ENCODE assay signal across 1 cellular context in genomic region chr13:78595458-78595818, GRCh38.
TF ChIP-seq lines count a peak whose summit lies in the region.

No MANE protein-coding gene starts in this region.

TF ChIP-seq in H1, 55 proteins besides CTCF, POLR2A, EP300 and RAD21 (continued from another document):
- TF ChIP-seq TAF7 (optimal IDR thresholded peaks at IDR 0.05; ENCODE audit: borderline replicate concordance, low read depth, low read length) (no peak), CEBPB (IDR thresholded peaks at IDR 0.05; ENCODE audit: low read depth, low read length) (no peak), EZH2 (IDR thresholded peaks at IDR 0.05; ENCODE audit: low read depth, low read length, severe bottlenecking) (peak; percentile 38), RFX5 (IDR thresholded peaks at IDR 0.05; ENCODE audit: borderline replicate concordance, low read depth, low read length) (no peak), KDM5A (IDR thresholded peaks at IDR 0.05; ENCODE audit: low read length) (no peak), SRF (IDR thresholded peaks at IDR 0.05; ENCODE audit: low read depth, low read length) (no peak), SIX5 (IDR thresholded peaks at IDR 0.05; ENCODE audit: low read depth, low read length) (no peak), SIN3A (conservative IDR thresholded peaks at IDR 0.05 in 1 of 2, IDR thresholded peaks at IDR 0.05 in 1 of 2; ENCODE audit: low read depth in 1 of 2, low read length in 2 of 2) (peak in 1 of 2 experiments; percentile 38; a peak in 1 of 4 replicates), RNF2 (IDR thresholded peaks at IDR 0.05; ENCODE audit: borderline replicate concordance, low read depth, low read length, missing control alignments, poor library complexity, severe bottlenecking) (peak; percentile 81)
TF ChIP-seq in H1: peak in this region for 4.
